9 cellular contexts compared by ENCODE assay signal in genomic region chr11:9569588-9570164, GRCh38. TPM values are rescaled to one million over a fixed set of nuclear protein-coding genes. Genes with fewer than 3 reads are reported as not detected.
A peak's percentile ranks its signal among the peaks of the same experiment; 100 is the strongest.
DNase-seq lines count a peak whose midpoint lies in the region; ATAC-seq and TF ChIP-seq lines count a peak whose summit lies in the region.
"Had no signal": no experiment of that assay in that cellular context is flagged by ENCODE, and none has a peak within 500 bp of the region (broad histone marks: within the 10 kb centered on the region; RNA-seq: fewer than 3 reads in every experiment).

No MANE protein-coding gene starts in this region.

- H3K9ac ChIP-seq in muscle layer of colon (ENCODE audit: low read length): peak overlapping the region; percentile 51

- POLR2A ChIA-PET in activated CD4-positive, alpha-beta T cell treated with anti-CD3 and anti-CD28 coated beads for 36 hours (lab: Charles Lee): no interaction called here

- peak overlapping the region; percentile 30 for H3K4me3 ChIP-seq in coronary artery
- peak overlapping the region in 1 of 2 donors; percentile 4 for H3K4me3 ChIP-seq in muscle layer of colon (ENCODE audit: low read depth in 1 of 2, low read length in 2 of 2)
- no peak overlapping the region for H3K4me3 ChIP-seq in upper lobe of right lung

- no peaks in the 10 kb centered on the region for H3K9me3 ChIP-seq in muscle layer of colon (ENCODE audit: low read length)
- no peaks in the 10 kb centered on the region for H3K9me3 ChIP-seq in upper lobe of right lung

- CTCF ChIA-PET in activated CD4-positive, alpha-beta T cell treated with anti-CD3 and anti-CD28 coated beads for 36 hours (lab: Charles Lee): no interaction called here

- peaks cover 18% of the 10 kb centered on the region for H3K4me1 Mint-ChIP-seq in activated CD4-positive, alpha-beta T cell treated with anti-CD3 and anti-CD28 coated beads, Interleukin-2, amount 10 ng/mL, durations not matched to agents 24 days and 14 days
- H3K4me1 Mint-ChIP-seq in activated CD4-positive, alpha-beta T cell treated with anti-CD3 and anti-CD28 coated beads for 36 hours: peaks cover 28% of the 10 kb centered on the region

- no peak for DNase-seq in activated CD4-positive, alpha-beta T cell treated with anti-CD3 and anti-CD28 coated beads, Interleukin-2, amount 10 ng/mL, durations not matched to agents 24 days and 14 days
- DNase-seq in activated CD4-positive, alpha-beta T cell treated with anti-CD3 and anti-CD28 coated beads, Interleukin-2, amount 50 U/mL, for 4 hours: no peak
- DNase-seq in coronary artery (ENCODE audit: low spot score) (no peak), upper lobe of right lung (no peak), RPMI8226 (no peak)
- DNase-seq in activated CD4-positive, alpha-beta T cell treated with anti-CD3 and anti-CD28 coated beads for 36 hours: no peak
- DNase-seq: NCI-H1092 had no signal

- intact Hi-C loops in activated CD4-positive, alpha-beta T cell treated with anti-CD3 and anti-CD28 coated beads, Interleukin-2, amount 10 ng/mL, durations not matched to agents 24 days and 14 days (cut with micrococcal nuclease): loop anchor here (10.0 kb wide), 5 partner anchors 185 to 1185 kb away; partner anchors contain the start of genes ADM, CTR9, IPO7 and RPL27A
- intact Hi-C loops in upper lobe of right lung (cut with DNase I): no loop called here
- intact Hi-C loops in activated CD4-positive, alpha-beta T cell treated with anti-CD3 and anti-CD28 coated beads for 36 hours (cut with DNase I, micrococcal nuclease): loop anchor here (5.0 kb wide), 2 partner anchors 32 to 207 kb away; no protein-coding TSS in a partner anchor

- no peak for ATAC-seq in upper lobe of right lung
- no peak for ATAC-seq in HG03280 (IDR thresholded peaks at IDR 0.05; ENCODE audit: unreplicated experiment)
- ATAC-seq in activated CD4-positive, alpha-beta T cell treated with anti-CD3 and anti-CD28 coated beads for 36 hours: no peak

- TF ChIP-seq CTCF in coronary artery (IDR thresholded peaks at IDR 0.05) (no peak), upper lobe of right lung (IDR thresholded peaks at IDR 0.05) (no peak)

- H3K27me3 ChIP-seq in muscle layer of colon (ENCODE audit: control insufficient read depth in 1 of 2, insufficient read depth in 2 of 2, low read length in 2 of 2) (no peaks in the 10 kb centered on the region), upper lobe of right lung (no peaks in the 10 kb centered on the region)

- no peaks in the 10 kb centered on the region for H3K36me3 ChIP-seq in muscle layer of colon (ENCODE audit: insufficient read depth, low read length)
- no peaks in the 10 kb centered on the region for H3K36me3 ChIP-seq in upper lobe of right lung

- peak overlapping the region; percentile 88 to 93 for H3K27ac ChIP-seq in coronary artery
- H3K27ac ChIP-seq in muscle layer of colon (ENCODE audit: low read depth, low read length): peak overlapping the region; percentile 91
- peak overlapping the region; percentile 92 for H3K27ac ChIP-seq in upper lobe of right lung

- peaks cover 3% of the 10 kb centered on the region for H3K36me3 Mint-ChIP-seq in activated CD4-positive, alpha-beta T cell treated with anti-CD3 and anti-CD28 coated beads, Interleukin-2, amount 10 ng/mL, durations not matched to agents 24 days and 14 days (ENCODE audit: low read depth)
- peaks cover 3% of the 10 kb centered on the region for H3K36me3 Mint-ChIP-seq in activated CD4-positive, alpha-beta T cell treated with anti-CD3 and anti-CD28 coated beads for 36 hours (ENCODE audit: low read depth)

- no peaks in the 10 kb centered on the region for H3K9me3 Mint-ChIP-seq in activated CD4-positive, alpha-beta T cell treated with anti-CD3 and anti-CD28 coated beads, Interleukin-2, amount 10 ng/mL, durations not matched to agents 24 days and 14 days
- H3K9me3 Mint-ChIP-seq in activated CD4-positive, alpha-beta T cell treated with anti-CD3 and anti-CD28 coated beads for 36 hours (ENCODE audit: low read depth): no peaks in the 10 kb centered on the region

- H3K4me1 ChIP-seq in muscle layer of colon (ENCODE audit: insufficient read depth, low read length): peaks cover 39% of the 10 kb centered on the region
- H3K4me1 ChIP-seq in upper lobe of right lung: peaks cover 22% of the 10 kb centered on the region

- H3K4me3 Mint-ChIP-seq in activated CD4-positive, alpha-beta T cell treated with anti-CD3 and anti-CD28 coated beads, Interleukin-2, amount 10 ng/mL, durations not matched to agents 24 days and 14 days: no peak overlapping the region
- H3K4me3 Mint-ChIP-seq in activated CD4-positive, alpha-beta T cell treated with anti-CD3 and anti-CD28 coated beads for 36 hours: no peak overlapping the region

- peaks cover 6% of the 10 kb centered on the region for H3K27me3 Mint-ChIP-seq in activated CD4-positive, alpha-beta T cell treated with anti-CD3 and anti-CD28 coated beads, Interleukin-2, amount 10 ng/mL, durations not matched to agents 24 days and 14 days
- H3K27me3 Mint-ChIP-seq in activated CD4-positive, alpha-beta T cell treated with anti-CD3 and anti-CD28 coated beads for 36 hours: no peaks in the 10 kb centered on the region

- peak overlapping the region; percentile 50 for H3K27ac Mint-ChIP-seq in activated CD4-positive, alpha-beta T cell treated with anti-CD3 and anti-CD28 coated beads, Interleukin-2, amount 10 ng/mL, durations not matched to agents 24 days and 14 days
- no peak overlapping the region for H3K27ac Mint-ChIP-seq in activated CD4-positive, alpha-beta T cell treated with anti-CD3 and anti-CD28 coated beads for 36 hours

RNA-seq across cellular contexts. Expression of gene WEE1, which starts 3.8 kb away (rescaled TPM):
- total RNA-seq in activated CD4-positive, alpha-beta T cell treated with anti-CD3 and anti-CD28 coated beads, Interleukin-2, amount 10 ng/mL, durations not matched to agents 24 days and 14 days: 55.5 and 57.7 TPM in 2 replicates
- total RNA-seq in upper lobe of right lung: 10.9 TPM
- 10 to 100 TPM; 44.8 to 46.5 TPM for total RNA-seq in activated CD4-positive, alpha-beta T cell treated with anti-CD3 and anti-CD28 coated beads for 36 hours
